13 cellular contexts compared by ENCODE assay signal in the genomic region with DNA sequence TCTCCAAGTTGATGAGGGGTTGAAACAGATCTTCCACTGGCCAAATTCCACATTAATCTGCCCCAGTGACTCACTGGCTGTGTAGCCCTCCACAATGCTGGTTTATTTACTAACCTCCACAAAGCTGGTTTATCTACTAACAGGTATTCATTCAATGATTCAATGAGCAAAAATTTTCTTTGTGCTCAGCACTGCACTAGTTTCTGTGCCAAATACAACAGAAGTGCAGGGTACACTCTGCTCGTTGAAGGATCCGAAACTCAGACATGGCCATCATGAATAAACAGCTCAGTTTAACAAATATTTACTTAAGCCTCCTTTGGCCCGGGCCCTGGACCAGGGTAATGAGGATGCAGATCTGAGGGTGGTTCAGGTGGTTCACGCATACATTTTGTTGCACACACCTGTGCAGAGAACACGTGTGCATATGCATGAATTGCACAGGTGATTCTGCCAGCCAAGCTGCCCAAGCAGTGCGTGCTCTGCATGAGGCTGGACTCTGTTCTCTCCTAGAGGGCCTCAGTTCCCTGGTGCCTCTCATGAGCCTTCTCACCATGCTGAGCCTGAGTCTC.
DNase-seq lines count a peak whose midpoint lies in the region; ATAC-seq and TF ChIP-seq lines count a peak whose summit lies in the region.
"Had no signal": no experiment of that assay in that cellular context is flagged by ENCODE, and none has a peak within 500 bp of the region (broad histone marks: within the 10 kb centered on the region; RNA-seq: fewer than 3 reads in every experiment).

No MANE protein-coding gene starts in this region.

- DNase-seq in COLO668 (lab: John Stamatoyannopoulos, UW; ENCODE audit: unreplicated experiment) (peak; percentile 69), NCI-H2029 (lab: John Stamatoyannopoulos, UW) (peak; percentile 95), body of pancreas (peak; percentile 53 to 75 (median 74)), middle frontal gyrus (ENCODE audit: extremely low spot score, low spot score) (no peak), NCI-H2227 treated with DMSO at 0.1 percent for 48 hours (lab: John Stamatoyannopoulos, UW) (no peak), hepatic stellate cell (ENCODE audit: low spot score) (no peak)
- DNase-seq: activated naive CD8-positive, alpha-beta T cell treated with anti-CD3 and anti-CD28 coated beads, Interleukin-2, amount 50 U/mL, for 24 hours; CD8-positive, alpha-beta T cell; NCI-H1694; Right ventricle myocardium superior; stimulated activated CD4-positive, alpha-beta T cell treated with anti-CD3 and anti-CD28 coated beads, Interleukin-15, amount 100 ng/mL, for 24 hours had no signal

- TF ChIP-seq POLR2A in body of pancreas (IDR thresholded peaks at IDR 0.05), result no peak

- H3K27me3 ChIP-seq in body of pancreas, result no peaks in the 10 kb centered on the region
- H3K27me3 ChIP-seq in liver (ENCODE audit: control insufficient read depth in 4 of 4, insufficient read depth in 4 of 4, low read length in 3 of 4), result no peaks in the 10 kb centered on the region

- peak overlapping the region in 1 of 2 donors; percentile 31 for H3K9ac ChIP-seq in liver (ENCODE audit: low read depth in 1 of 2, low read length in 2 of 2)

- H3K36me3 ChIP-seq in body of pancreas (replicated peaks in 1 of 2; ENCODE audit: insufficient read depth in 1 of 2, low read depth in 2 of 2) (no peaks in the 10 kb centered on the region), liver (ENCODE audit: control insufficient read depth in 4 of 4, insufficient read depth in 3 of 4, low read depth in 1 of 4, low read length in 3 of 4) (no peaks in the 10 kb centered on the region)

- H3K27ac ChIP-seq in body of pancreas (peak overlapping the region; percentile 17 to 59 (median 58)), liver (ENCODE audit: low read depth in 1 of 2, low read length in 2 of 2) (peak overlapping the region in 1 of 2 donors; percentile 7)

- intact Hi-C loops in body of pancreas (cut with DNase I), result no loop called here

- TF ChIP-seq CTCF in body of pancreas (IDR thresholded peaks at IDR 0.05), result no peak
- TF ChIP-seq CTCF in liver (IDR thresholded peaks at IDR 0.05; ENCODE audit: low read depth, low read length, missing input control), result no peak

- 21 to 34% methylated on average over 6 of the region's 6 CpGs for WGBS in body of pancreas, 2 donors
- WGBS in liver, result 30% methylated on average over 6 of the region's 6 CpGs

- peak; percentile 42 to 44 for TF ChIP-seq RAD21 in liver (IDR thresholded peaks at IDR 0.05)

- H3K9me3 ChIP-seq in body of pancreas, result no peaks in the 10 kb centered on the region
- H3K9me3 ChIP-seq in liver (ENCODE audit: control insufficient read depth in 4 of 4, low read length in 3 of 4), result no peaks in the 10 kb centered on the region

- H3K4me1 ChIP-seq in body of pancreas (peaks cover 17% of the 10 kb centered on the region), liver (ENCODE audit: control insufficient read depth in 4 of 4, insufficient read depth in 4 of 4, low read length in 3 of 4) (peaks cover 0 to 11% (median 9%) of the 10 kb centered on the region in 4 donors)

- H3K4me3 ChIP-seq in body of pancreas (no peak overlapping the region), liver (ENCODE audit: low read depth in 1 of 3, low read length in 3 of 3) (no peak overlapping the region)

- peak; percentile 91 for ATAC-seq in body of pancreas
- no peak for ATAC-seq in GM21526 (IDR thresholded peaks at IDR 0.05; ENCODE audit: low FRiP score, unreplicated experiment)
- ATAC-seq: activated naive CD8-positive, alpha-beta T cell treated with anti-CD3 and anti-CD28 coated beads, Interleukin-2, amount 50 U/mL, for 24 hours; CD8-positive, alpha-beta T cell had no signal

TF ChIP-seq in liver, 16 proteins besides CTCF, POLR2A, EP300 and RAD21:
- TF ChIP-seq FOXA1 (IDR thresholded peaks at IDR 0.05) (peak; percentile 80), YY1 (IDR thresholded peaks at IDR 0.05) (peak; percentile 76), TAF1 (conservative IDR thresholded peaks at IDR 0.05) (no peak), JUND (IDR thresholded peaks at IDR 0.05) (peak; percentile 24 to 75), HNF4G (IDR thresholded peaks at IDR 0.05) (peak; percentile 16), SP1 (IDR thresholded peaks at IDR 0.05) (peak; percentile 66), NR2F2 (IDR thresholded peaks at IDR 0.05) (no peak), FOXA2 (IDR thresholded peaks at IDR 0.05) (peak; percentile 77), EGR1 (IDR thresholded peaks at IDR 0.05; ENCODE audit: low read depth in 2 of 2) (no peak), HNF4A (conservative IDR thresholded peaks at IDR 0.05) (peak; percentile 66 to 78), GABPA (IDR thresholded peaks at IDR 0.05 in 1 of 2, conservative IDR thresholded peaks at IDR 0.05 in 1 of 2) (no peak), RXRA (IDR thresholded peaks at IDR 0.05) (peak in 1 of 2 donors; percentile 67)
- TF ChIP-seq, protein P1, sequence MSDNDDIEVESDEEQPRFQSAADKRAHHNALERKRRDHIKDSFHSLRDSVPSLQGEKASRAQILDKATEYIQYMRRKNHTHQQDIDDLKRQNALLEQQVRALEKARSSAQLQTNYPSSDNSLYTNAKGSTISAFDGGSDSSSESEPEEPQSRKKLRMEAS (IDR thresholded peaks at IDR 0.05), result peak; percentile 56
- TF ChIP-seq, protein P2, sequence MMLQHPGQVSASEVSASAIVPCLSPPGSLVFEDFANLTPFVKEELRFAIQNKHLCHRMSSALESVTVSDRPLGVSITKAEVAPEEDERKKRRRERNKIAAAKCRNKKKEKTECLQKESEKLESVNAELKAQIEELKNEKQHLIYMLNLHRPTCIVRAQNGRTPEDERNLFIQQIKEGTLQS (IDR thresholded peaks at IDR 0.05), result no peak
- TF ChIP-seq, protein P3, sequence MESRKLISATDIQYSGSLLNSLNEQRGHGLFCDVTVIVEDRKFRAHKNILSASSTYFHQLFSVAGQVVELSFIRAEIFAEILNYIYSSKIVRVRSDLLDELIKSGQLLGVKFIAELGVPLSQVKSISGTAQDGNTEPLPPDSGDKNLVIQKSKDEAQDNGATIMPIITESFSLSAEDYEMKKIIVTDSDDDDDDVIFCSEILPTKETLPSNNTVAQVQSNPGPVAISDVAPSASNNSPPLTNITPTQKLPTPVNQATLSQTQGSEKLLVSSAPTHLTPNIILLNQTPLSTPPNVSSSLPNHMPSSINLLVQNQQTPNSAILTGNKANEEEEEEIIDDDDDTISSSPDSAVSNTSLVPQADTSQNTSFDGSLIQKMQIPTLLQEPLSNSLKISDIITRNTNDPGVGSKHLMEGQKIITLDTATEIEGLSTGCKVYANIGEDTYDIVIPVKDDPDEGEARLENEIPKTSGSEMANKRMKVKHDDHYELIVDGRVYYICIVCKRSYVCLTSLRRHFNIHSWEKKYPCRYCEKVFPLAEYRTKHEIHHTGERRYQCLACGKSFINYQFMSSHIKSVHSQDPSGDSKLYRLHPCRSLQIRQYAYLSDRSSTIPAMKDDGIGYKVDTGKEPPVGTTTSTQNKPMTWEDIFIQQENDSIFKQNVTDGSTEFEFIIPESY (IDR thresholded peaks at IDR 0.05), result peak; percentile 42
- TF ChIP-seq, protein P4, sequence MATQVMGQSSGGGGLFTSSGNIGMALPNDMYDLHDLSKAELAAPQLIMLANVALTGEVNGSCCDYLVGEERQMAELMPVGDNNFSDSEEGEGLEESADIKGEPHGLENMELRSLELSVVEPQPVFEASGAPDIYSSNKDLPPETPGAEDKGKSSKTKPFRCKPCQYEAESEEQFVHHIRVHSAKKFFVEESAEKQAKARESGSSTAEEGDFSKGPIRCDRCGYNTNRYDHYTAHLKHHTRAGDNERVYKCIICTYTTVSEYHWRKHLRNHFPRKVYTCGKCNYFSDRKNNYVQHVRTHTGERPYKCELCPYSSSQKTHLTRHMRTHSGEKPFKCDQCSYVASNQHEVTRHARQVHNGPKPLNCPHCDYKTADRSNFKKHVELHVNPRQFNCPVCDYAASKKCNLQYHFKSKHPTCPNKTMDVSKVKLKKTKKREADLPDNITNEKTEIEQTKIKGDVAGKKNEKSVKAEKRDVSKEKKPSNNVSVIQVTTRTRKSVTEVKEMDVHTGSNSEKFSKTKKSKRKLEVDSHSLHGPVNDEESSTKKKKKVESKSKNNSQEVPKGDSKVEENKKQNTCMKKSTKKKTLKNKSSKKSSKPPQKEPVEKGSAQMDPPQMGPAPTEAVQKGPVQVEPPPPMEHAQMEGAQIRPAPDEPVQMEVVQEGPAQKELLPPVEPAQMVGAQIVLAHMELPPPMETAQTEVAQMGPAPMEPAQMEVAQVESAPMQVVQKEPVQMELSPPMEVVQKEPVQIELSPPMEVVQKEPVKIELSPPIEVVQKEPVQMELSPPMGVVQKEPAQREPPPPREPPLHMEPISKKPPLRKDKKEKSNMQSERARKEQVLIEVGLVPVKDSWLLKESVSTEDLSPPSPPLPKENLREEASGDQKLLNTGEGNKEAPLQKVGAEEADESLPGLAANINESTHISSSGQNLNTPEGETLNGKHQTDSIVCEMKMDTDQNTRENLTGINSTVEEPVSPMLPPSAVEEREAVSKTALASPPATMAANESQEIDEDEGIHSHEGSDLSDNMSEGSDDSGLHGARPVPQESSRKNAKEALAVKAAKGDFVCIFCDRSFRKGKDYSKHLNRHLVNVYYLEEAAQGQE (IDR thresholded peaks at IDR 0.05), result peak; percentile 52

Comparison
In these comparisons a context has a peak if more than half of its experiments do, and no peak if none do; other contexts are left out.
1. DNase-seq: peak in COLO668 (single experiment), NCI-H2029 (single experiment) and body of pancreas (4 of 4); none in middle frontal gyrus (single experiment), NCI-H2227 treated with DMSO at 0.1 percent for 48 hours (single experiment) and hepatic stellate cell (single experiment).